10 cellular contexts compared by ENCODE assay signal in genomic region chr6:139927236-139927635, GRCh38.
DNase-seq lines count a peak whose midpoint lies in the region; ATAC-seq, FAIRE-seq and TF ChIP-seq lines count a peak whose summit lies in the region.
"Had no signal": no experiment of that assay in that cellular context is flagged by ENCODE, and none has a peak within 500 bp of the region (broad histone marks: within the 10 kb centered on the region; RNA-seq: fewer than 3 reads in every experiment).

No MANE protein-coding gene starts in this region.

- ATAC-seq in GM18505 (IDR thresholded peaks at IDR 0.05; ENCODE audit: unreplicated experiment) = no peak
- ATAC-seq: naive thymus-derived CD4-positive, alpha-beta T cell had no signal

- no peak for TF ChIP-seq POLR2A in GM18505 (IDR thresholded peaks at IDR 0.05; ENCODE audit: borderline replicate concordance, extremely low read depth, insufficient read depth, insufficient read length)

- peak overlapping the region; percentile 44 for H3K27ac ChIP-seq in brain microvascular endothelial cell

- FAIRE-seq in G401.6 (lab: Jason Lieb, UNC) = peak; percentile 98

- no peaks in the 10 kb centered on the region for H3K36me3 ChIP-seq in brain microvascular endothelial cell (replicated peaks)

- H3K4me3 ChIP-seq in LNCaP clone FGC (ENCODE audit: low read depth, low read length) (no peak overlapping the region), brain microvascular endothelial cell (ENCODE audit: low read depth, low read length) (no peak overlapping the region)

- 0 out of 2 replicates have a peak, but pooled peaks have one; percentile 22 for TF ChIP-seq CTCF in LNCaP clone FGC (IDR thresholded peaks at IDR 0.05; ENCODE audit: control insufficient read depth, extremely low read depth, insufficient read depth)
- TF ChIP-seq CTCF in brain microvascular endothelial cell (IDR thresholded peaks at IDR 0.05; ENCODE audit: low read depth, low read length, missing control alignments) = peak; percentile 61

- no peaks in the 10 kb centered on the region for H3K27me3 ChIP-seq in brain microvascular endothelial cell (replicated peaks)

- DNase-seq in LNCaP clone FGC (ENCODE audit: low read depth) (no peak), brain microvascular endothelial cell (peak; percentile 71), myocyte (ENCODE audit: low read depth) (peak; percentile 19), ureter (ENCODE audit: low spot score) (no peak), NCI-H2227 (lab: John Stamatoyannopoulos, UW; ENCODE audit: unreplicated experiment) (no peak)
- no peak for DNase-seq in activated CD4-positive, CD25-positive, alpha-beta regulatory T cell (lab: John Stamatoyannopoulos, UW)
- DNase-seq: naive thymus-derived CD4-positive, alpha-beta T cell; NCI-H1048 had no signal

- in situ Hi-C loops in brain microvascular endothelial cell (cut with HindIII; ENCODE audit: low pct_ligation_motif_present, low sequenced_read_pairs) = no loop called here

Comparison
In these comparisons a context has a peak if more than half of its experiments do, and no peak if none do; other contexts are left out.
1. DNase-seq: peak in brain microvascular endothelial cell (single experiment) and myocyte (single experiment); none in LNCaP clone FGC (single experiment), ureter (single experiment), activated CD4-positive, CD25-positive, alpha-beta regulatory T cell (0 of 4) and NCI-H2227 (single experiment).